ENCODE assay signal across 7 cellular contexts in the genomic region with DNA sequence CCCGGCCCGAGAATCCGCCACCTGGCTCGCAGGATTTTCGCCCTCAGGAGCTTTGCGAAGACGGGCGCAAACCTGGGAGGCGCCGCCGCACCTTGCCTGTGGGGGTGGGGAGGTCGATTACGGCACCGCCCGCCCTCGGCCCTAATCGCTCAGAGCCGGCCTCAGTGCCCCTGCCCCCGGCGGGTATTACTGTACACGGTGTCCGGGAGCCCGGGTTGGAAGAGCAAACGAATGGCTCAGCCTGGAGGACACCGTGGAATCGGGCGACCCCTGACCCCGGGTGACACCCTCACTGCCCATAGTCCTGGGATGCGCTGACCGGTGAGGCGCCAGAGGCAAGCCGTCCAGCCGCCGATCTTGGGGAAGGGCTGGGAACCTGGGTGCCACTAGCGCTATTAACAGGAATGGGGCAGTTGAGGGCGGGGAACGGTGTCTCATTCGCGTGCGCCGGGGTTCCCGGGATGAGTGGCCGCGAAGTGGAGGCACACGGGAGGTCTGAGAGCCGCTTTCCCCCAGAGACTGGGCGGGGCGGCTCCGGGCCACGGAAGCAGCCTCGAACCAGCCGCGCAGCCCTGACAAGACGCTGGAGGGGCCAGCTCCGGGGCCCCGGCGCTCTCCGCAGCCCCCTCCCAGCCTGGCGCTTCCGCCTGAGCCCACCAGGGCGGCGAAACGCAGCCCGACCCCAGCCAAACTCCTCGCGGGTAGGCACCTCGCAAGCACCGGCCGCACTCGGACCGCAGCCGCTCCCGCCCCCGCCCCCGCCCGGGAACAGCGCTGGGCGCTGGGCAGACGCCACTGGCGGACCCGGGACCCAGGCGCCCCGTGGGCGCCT.
A peak's percentile ranks its signal among the peaks of the same experiment; 100 is the strongest.
DNase-seq lines count a peak whose midpoint lies in the region; ATAC-seq, FAIRE-seq and TF ChIP-seq lines count a peak whose summit lies in the region.

No MANE protein-coding gene starts in this region.

- FAIRE-seq in bronchial epithelial cell (lab: Jason Lieb, UNC): no peak

- H2AFZ ChIP-seq in Karpas-422 (ENCODE audit: low read length) (no peak overlapping the region), osteoblast (ENCODE audit: low read length) (no peak overlapping the region)

- peaks cover 20% of the 10 kb centered on the region for H3K79me2 ChIP-seq in Karpas-422 (ENCODE audit: low read length)
- H3K79me2 ChIP-seq in osteoblast (ENCODE audit: insufficient read depth, low read length): no peaks in the 10 kb centered on the region

- peak; percentile 4 for ATAC-seq in GM18511 (IDR thresholded peaks at IDR 0.05; ENCODE audit: unreplicated experiment)
- ATAC-seq in GM21367 (IDR thresholded peaks at IDR 0.05; ENCODE audit: unreplicated experiment): no peak
- no peak for ATAC-seq in HG03095 (IDR thresholded peaks at IDR 0.05; ENCODE audit: unreplicated experiment)
- ATAC-seq in HG03159 (IDR thresholded peaks at IDR 0.05; ENCODE audit: unreplicated experiment): no peak

- H3K4me3 ChIP-seq in Karpas-422 (ENCODE audit: low read length) (peak overlapping the region; percentile 86), bronchial epithelial cell (ENCODE audit: low read depth, low read length) (peak overlapping the region; percentile 93), osteoblast (ENCODE audit: insufficient read depth, low read length) (peak overlapping the region; percentile 19)

- DNase-seq in Karpas-422 (no peak), bronchial epithelial cell (ENCODE audit: low read depth) (no peak), osteoblast (ENCODE audit: insufficient read length, low spot score, missing footprints) (peak; percentile 89)

- H3K27ac ChIP-seq in Karpas-422 (ENCODE audit: low read length): no peak overlapping the region
- no peak overlapping the region for H3K27ac ChIP-seq in osteoblast (ENCODE audit: low read depth, low read length)

- peaks cover 25% of the 10 kb centered on the region for H3K4me1 ChIP-seq in Karpas-422 (ENCODE audit: low read length)
- no peaks in the 10 kb centered on the region for H3K4me1 ChIP-seq in osteoblast (ENCODE audit: insufficient read depth, low read length)

- H4K20me1 ChIP-seq in Karpas-422 (ENCODE audit: insufficient read depth, low read depth, low read length): peaks cover 13% of the 10 kb centered on the region; the same call in 1 of the 2 replicates
- H4K20me1 ChIP-seq in osteoblast (ENCODE audit: insufficient read depth, low read length): peaks cover 3% of the 10 kb centered on the region

- H3K4me2 ChIP-seq in Karpas-422 (ENCODE audit: low read depth, low read length, poor library complexity, severe bottlenecking) (peak overlapping the region; percentile 90), osteoblast (ENCODE audit: insufficient read depth, low read length) (no peak overlapping the region)

- H3K27me3 ChIP-seq in Karpas-422 (ENCODE audit: low read length) (no peaks in the 10 kb centered on the region), bronchial epithelial cell (ENCODE audit: control insufficient read depth, insufficient read depth, low read length) (peaks cover 27% of the 10 kb centered on the region), osteoblast (ENCODE audit: insufficient read depth, low read length) (peaks cover 69% of the 10 kb centered on the region)

- peak overlapping the region; percentile 74 for H3K9ac ChIP-seq in Karpas-422 (ENCODE audit: low read length)

- H3K9me2 ChIP-seq in Karpas-422 (replicated peaks; ENCODE audit: insufficient read depth, low read length): no peaks in the 10 kb centered on the region

- H3K36me3 ChIP-seq in Karpas-422 (ENCODE audit: insufficient read depth, low read length): no peaks in the 10 kb centered on the region
- peaks cover 3% of the 10 kb centered on the region for H3K36me3 ChIP-seq in bronchial epithelial cell (ENCODE audit: control insufficient read depth, insufficient read depth, low read length)
- H3K36me3 ChIP-seq in osteoblast (ENCODE audit: insufficient read depth, low read length): no peaks in the 10 kb centered on the region

- H3K9me3 ChIP-seq in Karpas-422 (ENCODE audit: low read length): no peaks in the 10 kb centered on the region
- H3K9me3 ChIP-seq in osteoblast (ENCODE audit: low read depth, low read length): no peaks in the 10 kb centered on the region

- TF ChIP-seq CTCF in bronchial epithelial cell (IDR thresholded peaks at IDR 0.05; ENCODE audit: insufficient read depth, low read length, severe bottlenecking) (peak; percentile 4), osteoblast (IDR thresholded peaks at IDR 0.05; ENCODE audit: extremely low read depth, low read depth, low read length) (no peak)

Comparison
In these comparisons a context has a peak if more than half of its experiments do, and no peak if none do; other contexts are left out.
1. H3K4me3 ChIP-seq: peak in every context shown above with its lines; median percentile 93 in bronchial epithelial cell; 86 in Karpas-422; 19 in osteoblast.